Comparison of ENCODE assay signal across 1 cellular context in the genomic region with DNA sequence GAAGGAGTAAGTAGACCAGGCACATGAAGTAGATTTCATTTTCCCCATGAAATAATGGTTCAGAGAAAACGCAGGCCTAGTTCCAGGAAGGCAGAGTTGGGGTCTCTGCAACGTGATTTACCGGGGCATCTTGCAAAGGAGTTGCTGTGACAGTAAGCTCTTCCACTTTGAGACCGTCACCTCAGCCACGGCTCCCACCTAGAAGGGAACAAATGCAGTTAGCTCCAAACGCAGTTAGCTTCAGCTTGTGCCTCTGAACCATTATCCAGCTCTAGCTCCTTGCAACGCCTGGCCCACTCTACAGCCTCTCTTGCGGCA.
TF ChIP-seq lines count a peak whose summit lies in the region.

No MANE protein-coding gene starts in this region.

TF ChIP-seq in IMR-90, 13 proteins besides CTCF, POLR2A, EP300 and RAD21 (continued from another document):
- TF ChIP-seq RCOR1 (IDR thresholded peaks at IDR 0.05; ENCODE audit: insufficient replicate concordance, low read length) = no peak
- no peak for TF ChIP-seq CEBPB (IDR thresholded peaks at IDR 0.05; ENCODE audit: low read depth, low read length)
